Comparison of ENCODE assay signal across 9 cellular contexts in genomic region chr11:130827697-130828377, GRCh38.
A peak's percentile ranks its signal among the peaks of the same experiment; 100 is the strongest.
DNase-seq lines count a peak whose midpoint lies in the region; ATAC-seq and TF ChIP-seq lines count a peak whose summit lies in the region.
"Had no signal": no experiment of that assay in that cellular context is flagged by ENCODE, and none has a peak within 500 bp of the region (broad histone marks: within the 10 kb centered on the region; RNA-seq: fewer than 3 reads in every experiment).

No MANE protein-coding gene starts in this region.

- H3K9me3 ChIP-seq in left ventricle myocardium inferior (replicated peaks) (no peaks in the 10 kb centered on the region), skeletal muscle satellite cell (replicated peaks; ENCODE audit: low read length) (no peaks in the 10 kb centered on the region)

- DNase-seq in GM10248 (ENCODE audit: extremely low spot score) (peak; percentile 25), HuH-7.5 (ENCODE audit: low spot score) (peak; percentile 31), left ventricle myocardium inferior (peak; percentile 65), superior temporal gyrus (ENCODE audit: extremely low spot score) (no peak)
- peak; percentile 53 for DNase-seq in activated CD8-positive, alpha-beta T cell treated with anti-CD3 and anti-CD28 coated beads for 36 hours

- POLR2A ChIA-PET in GM10248 (lab: Yijun Ruan, JAX) = no interaction called here
- POLR2A ChIA-PET in activated CD8-positive, alpha-beta T cell treated with anti-CD3 and anti-CD28 coated beads for 36 hours (lab: Charles Lee) = no interaction called here

- H3K4me1 ChIP-seq in left ventricle myocardium inferior (peaks cover 52% of the 10 kb centered on the region), skeletal muscle satellite cell (ENCODE audit: control insufficient read depth, insufficient read depth, low read length) (peaks cover 41% of the 10 kb centered on the region)

- H3K27ac ChIP-seq in left ventricle myocardium inferior (replicated peaks) = peak overlapping the region; percentile 75

- TF ChIP-seq CTCF in GM10248 (IDR thresholded peaks at IDR 0.05; ENCODE audit: control extremely low read depth, extremely low read depth, low read depth, missing control alignments) (peak; percentile 16), left ventricle myocardium inferior (IDR thresholded peaks at IDR 0.05; ENCODE audit: borderline replicate concordance) (peak; percentile 72)
- TF ChIP-seq CTCF in activated CD8-positive, alpha-beta T cell treated with anti-CD3 and anti-CD28 coated beads for 36 hours (IDR thresholded peaks at IDR 0.05) = no peak

- H3K9me3 Mint-ChIP-seq in activated CD8-positive, alpha-beta T cell treated with anti-CD3 and anti-CD28 coated beads for 36 hours = no peaks in the 10 kb centered on the region
- H3K9me3 Mint-ChIP-seq: T-cell had no signal

- H3K4me3 Mint-ChIP-seq in activated CD8-positive, alpha-beta T cell treated with anti-CD3 and anti-CD28 coated beads for 36 hours = no peak overlapping the region
- H3K4me3 Mint-ChIP-seq: T-cell had no signal

- intact Hi-C loops in activated CD8-positive, alpha-beta T cell treated with anti-CD3 and anti-CD28 coated beads for 36 hours (cut with micrococcal nuclease) = no loop called here
- intact Hi-C loops in left ventricle myocardium inferior (cut with micrococcal nuclease) = no loop called here

- H3K36me3 Mint-ChIP-seq in activated CD8-positive, alpha-beta T cell treated with anti-CD3 and anti-CD28 coated beads for 36 hours (ENCODE audit: low read depth) = no peaks in the 10 kb centered on the region
- H3K36me3 Mint-ChIP-seq: T-cell had no signal

- H3K27me3 Mint-ChIP-seq in activated CD8-positive, alpha-beta T cell treated with anti-CD3 and anti-CD28 coated beads for 36 hours = peaks cover 3% of the 10 kb centered on the region

- H3K9ac ChIP-seq in skeletal muscle satellite cell (ENCODE audit: low read depth, low read length) = peak overlapping the region; percentile 41

- H3K4me3 ChIP-seq in left ventricle myocardium inferior (no peak overlapping the region), skeletal muscle satellite cell (ENCODE audit: low read length) (no peak overlapping the region)

- peak overlapping the region; percentile 49 for H3K4me2 ChIP-seq in skeletal muscle satellite cell (ENCODE audit: low read length)

- CTCF ChIA-PET in GM10248 (lab: Yijun Ruan, JAX) = interaction anchor here (1.1 to 5.1 kb wide), 5 partner anchors 34 to 397 kb away, joined by 3 to 25 read pairs (median 5); no protein-coding TSS in a partner anchor
- CTCF ChIA-PET in activated CD8-positive, alpha-beta T cell treated with anti-CD3 and anti-CD28 coated beads for 36 hours (lab: Charles Lee) = interaction anchor here (0.9 to 2.3 kb wide), 4 partner anchors 34 to 396 kb away, joined by 3 to 7 read pairs (median 5); no protein-coding TSS in a partner anchor

- no peaks in the 10 kb centered on the region for H3K27me3 ChIP-seq in left ventricle myocardium inferior (ENCODE audit: low read depth)
- H3K27me3 ChIP-seq in skeletal muscle satellite cell (ENCODE audit: control insufficient read depth, insufficient read depth, low read length) = peaks cover 23% of the 10 kb centered on the region

- no peaks in the 10 kb centered on the region for H3K4me1 Mint-ChIP-seq in activated CD8-positive, alpha-beta T cell treated with anti-CD3 and anti-CD28 coated beads for 36 hours (ENCODE audit: low read depth)
- H3K4me1 Mint-ChIP-seq: T-cell had no signal

- peak; percentile 83 for ATAC-seq in activated CD8-positive, alpha-beta T cell treated with anti-CD3 and anti-CD28 coated beads for 36 hours
- no peak for ATAC-seq in HG02588 (IDR thresholded peaks at IDR 0.05; ENCODE audit: unreplicated experiment)
- no peak for ATAC-seq in GM18909 (IDR thresholded peaks at IDR 0.05; ENCODE audit: poor library complexity, unreplicated experiment)
- ATAC-seq: T-cell had no signal

- H3K36me3 ChIP-seq in left ventricle myocardium inferior (no peaks in the 10 kb centered on the region), skeletal muscle satellite cell (ENCODE audit: insufficient read depth, low read length) (no peaks in the 10 kb centered on the region)

- no peak overlapping the region for H3K27ac Mint-ChIP-seq in activated CD8-positive, alpha-beta T cell treated with anti-CD3 and anti-CD28 coated beads for 36 hours
- H3K27ac Mint-ChIP-seq: T-cell had no signal
